ENCODE assay signal across 8 cellular contexts in genomic region chr5:112995764-112996618, GRCh38. TPM values are rescaled to one million over a fixed set of nuclear protein-coding genes. Genes with fewer than 3 reads are reported as not detected.
DNase-seq lines count a peak whose midpoint lies in the region; ATAC-seq and TF ChIP-seq lines count a peak whose summit lies in the region.

No MANE protein-coding gene starts in this region.

- H3K79me2 ChIP-seq in fibroblast of lung (ENCODE audit: control insufficient read depth, insufficient read depth, low read length), result peaks cover 14% of the 10 kb centered on the region

- H3K9me3 Mint-ChIP-seq in Caco-2 (ENCODE audit: unreplicated experiment) (no peaks in the 10 kb centered on the region), neural crest cell (no peaks in the 10 kb centered on the region)
- no peaks in the 10 kb centered on the region for H3K9me3 Mint-ChIP-seq in activated T-cell treated with anti-CD3 and anti-CD28 coated beads, Interleukin-2, amount 50 U/mL, for 4 hours

- peaks cover 2% of the 10 kb centered on the region; the same call in 1 of the 2 replicates for H3K36me3 ChIP-seq in Caco-2 (ENCODE audit: control insufficient read depth, insufficient read depth, low read length)
- H3K36me3 ChIP-seq in fibroblast of lung (ENCODE audit: control insufficient read depth, insufficient read depth, low read length), result no peaks in the 10 kb centered on the region

- H3K4me1 ChIP-seq in Caco-2 (no peaks in the 10 kb centered on the region), fibroblast of lung (ENCODE audit: control insufficient read depth, extremely low read depth, insufficient read depth, low read length) (peaks cover 5% of the 10 kb centered on the region)

- CTCF ChIA-PET in Caco-2 (lab: Charles Lee), result interaction anchor here (0.6 to 1.6 kb wide), 6 partner anchors 8 to 88 kb away, joined by 3 to 8 read pairs (median 4); no protein-coding TSS in a partner anchor

- H2AFZ ChIP-seq in fibroblast of lung (ENCODE audit: low read length), result no peak overlapping the region

- H3K4me1 Mint-ChIP-seq in Caco-2 (ENCODE audit: low read depth, unreplicated experiment) (no peaks in the 10 kb centered on the region), neural crest cell (peaks cover 10% of the 10 kb centered on the region)
- H3K4me1 Mint-ChIP-seq in activated T-cell treated with anti-CD3 and anti-CD28 coated beads, Interleukin-2, amount 50 U/mL, for 4 hours (ENCODE audit: low read depth), result peaks cover 19% of the 10 kb centered on the region

- H4K20me1 ChIP-seq in fibroblast of lung (ENCODE audit: control insufficient read depth, extremely low read depth, insufficient read depth, low read length), result no peaks in the 10 kb centered on the region

- H3K4me3 Mint-ChIP-seq in Caco-2 (ENCODE audit: unreplicated experiment) (no peak overlapping the region), neural crest cell (no peak overlapping the region)
- no peak overlapping the region for H3K4me3 Mint-ChIP-seq in activated T-cell treated with anti-CD3 and anti-CD28 coated beads, Interleukin-2, amount 50 U/mL, for 4 hours

- H3K27ac Mint-ChIP-seq in Caco-2 (ENCODE audit: unreplicated experiment) (no peak overlapping the region), neural crest cell (ENCODE audit: unreplicated experiment) (no peak overlapping the region)

- no peak overlapping the region for H3K27ac ChIP-seq in fibroblast of lung (ENCODE audit: insufficient read depth, low read length)

- DNase-seq in Caco-2 (peak; percentile 60 to 75), OCI-M1 (lab: John Stamatoyannopoulos, UW) (peak; percentile 88), fibroblast of lung (ENCODE audit: low read depth in 2 of 2) (peak; percentile 52 to 78), neural crest cell (ENCODE audit: low read depth, low spot score) (peak; percentile 78), stromal cell of bone marrow (ENCODE audit: low read depth) (peak; percentile 48)
- peak; percentile 77 for DNase-seq in activated T-cell treated with anti-CD3 and anti-CD28 coated beads, Interleukin-2, amount 50 U/mL, for 4 hours

- no peaks in the 10 kb centered on the region for H3K9me3 ChIP-seq in Caco-2
- H3K9me3 ChIP-seq in fibroblast of lung (ENCODE audit: control insufficient read depth, insufficient read depth, low read depth, low read length), result no peaks in the 10 kb centered on the region

- BruUV-seq in Caco-2 (replicated peaks; lab: Mats Ljungman, UMichigan), result no TSS peak

- intact Hi-C loops in Caco-2 (cut with micrococcal nuclease; ENCODE audit: unreplicated experiment), result loop anchor here (2.0 kb wide), 2 partner anchors 335 to 517 kb away; partner anchors contain the start of gene YTHDC2

- H3K27me3 Mint-ChIP-seq in Caco-2 (ENCODE audit: insufficient read depth, unreplicated experiment), result no peaks in the 10 kb centered on the region
- no peaks in the 10 kb centered on the region for H3K27me3 Mint-ChIP-seq in activated T-cell treated with anti-CD3 and anti-CD28 coated beads, Interleukin-2, amount 50 U/mL, for 4 hours (ENCODE audit: low read depth)
- H3K27me3 Mint-ChIP-seq in neural crest cell (ENCODE audit: low read depth), result no peaks in the 10 kb centered on the region

- no peak overlapping the region for H3K9ac ChIP-seq in fibroblast of lung (ENCODE audit: insufficient read depth, low read length)

- H3K4me2 ChIP-seq in fibroblast of lung (ENCODE audit: extremely low read depth, insufficient read depth, low read length), result no peak overlapping the region

- H3K27me3 ChIP-seq in Caco-2 (replicated peaks; ENCODE audit: control insufficient read depth, insufficient read depth, low read length), result no peaks in the 10 kb centered on the region
- H3K27me3 ChIP-seq in fibroblast of lung (ENCODE audit: control insufficient read depth, insufficient read depth, low read length), result no peaks in the 10 kb centered on the region

- H3K36me3 Mint-ChIP-seq in Caco-2 (ENCODE audit: insufficient read depth, unreplicated experiment), result peaks cover 82% of the 10 kb centered on the region
- peaks cover 23% of the 10 kb centered on the region for H3K36me3 Mint-ChIP-seq in activated T-cell treated with anti-CD3 and anti-CD28 coated beads, Interleukin-2, amount 50 U/mL, for 4 hours (ENCODE audit: insufficient read depth)
- H3K36me3 Mint-ChIP-seq in neural crest cell (ENCODE audit: low read depth), result peaks cover 2% of the 10 kb centered on the region

- POLR2A ChIA-PET in Caco-2 (lab: Charles Lee), result interaction anchor here (1.1 kb wide), 1 partner anchor 20 kb away, joined by 3 read pairs; no protein-coding TSS in a partner anchor

- TF ChIP-seq CTCF in Caco-2 (IDR thresholded peaks at IDR 0.05; ENCODE audit: insufficient read depth in 1 of 2, low read depth in 1 of 2, low read length in 1 of 2, severe bottlenecking in 1 of 2, unreplicated experiment in 1 of 2) (peak; percentile 81 to 90), fibroblast of lung (conservative IDR thresholded peaks at IDR 0.05 in 1 of 2, IDR thresholded peaks at IDR 0.05 in 1 of 2; ENCODE audit: low read depth in 1 of 2, low read length in 2 of 2) (peak; percentile 92 to 95), neural crest cell (conservative IDR thresholded peaks at IDR 0.05) (peak; percentile 93)

- H3K4me3 ChIP-seq in Caco-2 (ENCODE audit: low read depth, low read length), result no peak overlapping the region
- no peak overlapping the region for H3K4me3 ChIP-seq in fibroblast of lung (replicated peaks in 1 of 4; ENCODE audit: control extremely low read depth in 1 of 4, insufficient read depth in 1 of 4, low read depth in 3 of 4, low read length in 4 of 4)

- peak; percentile 68 for ATAC-seq in GM19438 (IDR thresholded peaks at IDR 0.05; ENCODE audit: low read depth, unreplicated experiment)
- ATAC-seq in HG03469 (IDR thresholded peaks at IDR 0.05; ENCODE audit: unreplicated experiment), result peak; percentile 66
- peak; percentile 63 for ATAC-seq in activated T-cell treated with anti-CD3 and anti-CD28 coated beads, Interleukin-2, amount 50 U/mL, for 4 hours

RNA-seq across cellular contexts. Expression of gene DCP2, which starts 19.4 kb away (rescaled TPM):
- total RNA-seq in Caco-2 (2022), result 146 and 149 TPM in 2 replicates
- 10 to 100 TPM; 36.8 to 42.1 (median 41.1) TPM for total RNA-seq in activated T-cell treated with anti-CD3 and anti-CD28 coated beads, Interleukin-2, amount 50 U/mL, for 4 hours
- total RNA-seq in fibroblast of lung, result 19.5 and 20.5 TPM in 2 replicates
- polyA plus RNA-seq in fibroblast of lung, result 7.9 and 8.9 TPM in 2 replicates
- polyA plus RNA-seq in fibroblast of lung (2012), result 7.7 and 7.9 TPM in 2 replicates
- polyA minus RNA-seq in fibroblast of lung (ENCODE audit: low replicate concordance), result 5.2 and 11.1 TPM in 2 replicates
- total RNA-seq in neural crest cell, result 96.1 and 96.8 TPM in 2 replicates
